In genomic region chr6:131948221-131948661, GRCh38 we compare ENCODE assay signal across 1 cellular context.
TF ChIP-seq lines count a peak whose summit lies in the region.

No MANE protein-coding gene starts in this region.

TF ChIP-seq in PFSK-1, 5 proteins besides CTCF, POLR2A, EP300 and RAD21 (continued from another document):
- TF ChIP-seq, protein P1, sequence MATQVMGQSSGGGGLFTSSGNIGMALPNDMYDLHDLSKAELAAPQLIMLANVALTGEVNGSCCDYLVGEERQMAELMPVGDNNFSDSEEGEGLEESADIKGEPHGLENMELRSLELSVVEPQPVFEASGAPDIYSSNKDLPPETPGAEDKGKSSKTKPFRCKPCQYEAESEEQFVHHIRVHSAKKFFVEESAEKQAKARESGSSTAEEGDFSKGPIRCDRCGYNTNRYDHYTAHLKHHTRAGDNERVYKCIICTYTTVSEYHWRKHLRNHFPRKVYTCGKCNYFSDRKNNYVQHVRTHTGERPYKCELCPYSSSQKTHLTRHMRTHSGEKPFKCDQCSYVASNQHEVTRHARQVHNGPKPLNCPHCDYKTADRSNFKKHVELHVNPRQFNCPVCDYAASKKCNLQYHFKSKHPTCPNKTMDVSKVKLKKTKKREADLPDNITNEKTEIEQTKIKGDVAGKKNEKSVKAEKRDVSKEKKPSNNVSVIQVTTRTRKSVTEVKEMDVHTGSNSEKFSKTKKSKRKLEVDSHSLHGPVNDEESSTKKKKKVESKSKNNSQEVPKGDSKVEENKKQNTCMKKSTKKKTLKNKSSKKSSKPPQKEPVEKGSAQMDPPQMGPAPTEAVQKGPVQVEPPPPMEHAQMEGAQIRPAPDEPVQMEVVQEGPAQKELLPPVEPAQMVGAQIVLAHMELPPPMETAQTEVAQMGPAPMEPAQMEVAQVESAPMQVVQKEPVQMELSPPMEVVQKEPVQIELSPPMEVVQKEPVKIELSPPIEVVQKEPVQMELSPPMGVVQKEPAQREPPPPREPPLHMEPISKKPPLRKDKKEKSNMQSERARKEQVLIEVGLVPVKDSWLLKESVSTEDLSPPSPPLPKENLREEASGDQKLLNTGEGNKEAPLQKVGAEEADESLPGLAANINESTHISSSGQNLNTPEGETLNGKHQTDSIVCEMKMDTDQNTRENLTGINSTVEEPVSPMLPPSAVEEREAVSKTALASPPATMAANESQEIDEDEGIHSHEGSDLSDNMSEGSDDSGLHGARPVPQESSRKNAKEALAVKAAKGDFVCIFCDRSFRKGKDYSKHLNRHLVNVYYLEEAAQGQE (IDR thresholded peaks at IDR 0.05; ENCODE audit: insufficient read depth in 1 of 2, low read depth in 2 of 2, low read length in 2 of 2), result no peak
- no peak for TF ChIP-seq FOXP2 (optimal IDR thresholded peaks at IDR 0.05; ENCODE audit: borderline replicate concordance, extremely low read depth, extremely low read length, insufficient read depth)
